8 cellular contexts compared by ENCODE assay signal in the genomic region with DNA sequence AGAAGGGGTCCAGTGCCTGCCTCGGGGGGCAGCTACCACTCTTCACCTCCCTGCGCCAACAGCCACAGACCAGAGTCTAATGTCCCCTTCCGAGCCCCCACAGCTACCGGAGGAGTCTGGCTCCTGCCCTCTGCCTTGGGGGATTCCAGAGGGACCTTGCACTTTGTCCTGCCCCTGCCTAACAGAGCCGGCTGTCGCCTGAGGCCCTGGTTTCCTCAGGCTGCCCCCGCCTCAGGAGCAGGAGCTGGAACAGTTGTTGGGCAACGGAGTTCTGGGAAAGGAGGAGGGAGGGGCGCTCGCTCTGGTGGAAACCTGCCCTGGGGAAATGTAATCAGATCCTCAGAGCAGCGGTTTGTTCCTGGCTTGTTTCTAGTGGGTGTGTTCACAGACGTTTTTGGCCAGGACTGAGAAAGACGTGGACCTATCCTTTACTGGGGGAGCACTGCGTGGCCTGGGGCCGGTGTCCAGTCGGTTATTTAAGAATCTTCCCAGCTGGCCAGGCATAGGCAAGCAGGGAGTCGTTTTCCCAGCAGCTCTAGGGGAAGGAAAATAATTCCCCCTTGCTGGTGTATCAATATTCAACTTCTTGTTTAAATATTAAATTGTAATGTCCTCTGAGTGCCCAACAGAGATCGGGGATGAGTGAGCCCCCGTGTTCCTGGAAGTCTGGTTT. TPM values are rescaled to one million over a fixed set of nuclear protein-coding genes. Genes with fewer than 3 reads are reported as not detected.
DNase-seq lines count a peak whose midpoint lies in the region; ATAC-seq and TF ChIP-seq lines count a peak whose summit lies in the region.

No MANE protein-coding gene starts in this region.

- H3K4me1 Mint-ChIP-seq in activated T-helper 2 cell treated with anti-CD3 and anti-CD28 coated beads, Interferon-gamma antibody, Interleukin-2, Interleukin-4, amounts not matched to agents 10 μg/mL and 5 μg/mL and 100 μg/mL, durations not matched to agents 14 hours and 24 hours and 36 hours (ENCODE audit: low read depth): no peaks in the 10 kb centered on the region

- BruUV-seq in mammary epithelial cell (replicated peaks; lab: Mats Ljungman, UMichigan): no TSS peak

- intact Hi-C loops in mammary epithelial cell (cut with micrococcal nuclease): no loop called here
- intact Hi-C loops in activated T-helper 2 cell treated with anti-CD3 and anti-CD28 coated beads, Interferon-gamma antibody, Interleukin-2, Interleukin-4, amounts not matched to agents 10 μg/mL and 5 μg/mL and 100 μg/mL, durations not matched to agents 14 hours and 24 hours and 36 hours (cut with micrococcal nuclease): no loop called here

- no peak overlapping the region for H3K4me3 ChIP-seq in mammary epithelial cell (replicated peaks in 1 of 3; ENCODE audit: insufficient read depth in 1 of 3, low read depth in 2 of 3, low read length in 3 of 3)

- peak overlapping the region; percentile 59 for H3K27ac ChIP-seq in mammary epithelial cell (ENCODE audit: insufficient read depth, low read depth, low read length)
- H3K27ac ChIP-seq in substantia nigra (ENCODE audit: low read depth, low read length, poor library complexity, severe bottlenecking): peak overlapping the region; percentile 35

- dilution Hi-C loops in mammary epithelial cell (cut with HindIII; ENCODE audit: low sequenced_read_pairs): no loop called here

- H4K20me1 ChIP-seq in mammary epithelial cell (ENCODE audit: insufficient read depth, low read length): no peaks in the 10 kb centered on the region

- CTCF ChIA-PET in mammary epithelial cell (lab: Charles Lee; ENCODE audit: low non-redundant PET): interaction anchor here (0.6 kb wide), 1 partner anchor 448 kb away, joined by 3 read pairs; no protein-coding TSS in a partner anchor

- no peak overlapping the region for H3K27ac Mint-ChIP-seq in activated T-helper 2 cell treated with anti-CD3 and anti-CD28 coated beads, Interferon-gamma antibody, Interleukin-2, Interleukin-4, amounts not matched to agents 10 μg/mL and 5 μg/mL and 100 μg/mL, durations not matched to agents 14 hours and 24 hours and 36 hours

- TF ChIP-seq CTCF in mammary epithelial cell (conservative IDR thresholded peaks at IDR 0.05 in 1 of 2, IDR thresholded peaks at IDR 0.05 in 1 of 2; ENCODE audit: extremely low read depth in 1 of 2, insufficient read depth in 1 of 2, low read depth in 1 of 2, low read length in 2 of 2): no peak

- no peaks in the 10 kb centered on the region for H3K27me3 ChIP-seq in mammary epithelial cell (ENCODE audit: insufficient read depth, low read length)

- no peaks in the 10 kb centered on the region for H3K36me3 ChIP-seq in mammary epithelial cell (ENCODE audit: insufficient read depth, low read length)

- ATAC-seq in HG02678 (IDR thresholded peaks at IDR 0.05; ENCODE audit: unreplicated experiment) (no peak), GM21360 (IDR thresholded peaks at IDR 0.05; ENCODE audit: unreplicated experiment) (no peak)

- H3K4me1 ChIP-seq in mammary epithelial cell (ENCODE audit: insufficient read depth, low read length): peaks cover 16% of the 10 kb centered on the region

- H3K9me3 Mint-ChIP-seq in activated T-helper 2 cell treated with anti-CD3 and anti-CD28 coated beads, Interferon-gamma antibody, Interleukin-2, Interleukin-4, amounts not matched to agents 10 μg/mL and 5 μg/mL and 100 μg/mL, durations not matched to agents 14 hours and 24 hours and 36 hours: no peaks in the 10 kb centered on the region

- H3K79me2 ChIP-seq in mammary epithelial cell (ENCODE audit: insufficient read depth, low read length): no peaks in the 10 kb centered on the region

- DNase-seq in DMS153 (lab: John Stamatoyannopoulos, UW): peak; percentile 67
- DNase-seq in NCI-H2171 treated with DMSO at 0.1 percent for 48 hours (lab: John Stamatoyannopoulos, UW): peak; percentile 97
- DNase-seq in mammary epithelial cell: peak; percentile 83
- peak; percentile 94 for DNase-seq in kidney tubule cell (ENCODE audit: low spot score)
- peak in 20 of 49 donors; percentile 2 to 62 (median 29) for DNase-seq in substantia nigra (lab: John Stamatoyannopoulos, UW)
- no peak for DNase-seq in activated T-helper 2 cell treated with anti-CD3 and anti-CD28 coated beads, Interferon-gamma antibody, Interleukin-2, Interleukin-4, amounts not matched to agents 10 μg/mL and 5 μg/mL and 100 μg/mL, durations not matched to agents 14 hours and 24 hours and 36 hours (ENCODE audit: low spot score)

- peak overlapping the region; percentile 72 for H2AFZ ChIP-seq in mammary epithelial cell (ENCODE audit: low read depth, low read length)

- in situ Hi-C loops in mammary epithelial cell (cut with MboI; ENCODE audit: low sequenced_read_pairs in 2 of 2): no loop called here

- no peaks in the 10 kb centered on the region for H3K27me3 Mint-ChIP-seq in activated T-helper 2 cell treated with anti-CD3 and anti-CD28 coated beads, Interferon-gamma antibody, Interleukin-2, Interleukin-4, amounts not matched to agents 10 μg/mL and 5 μg/mL and 100 μg/mL, durations not matched to agents 14 hours and 24 hours and 36 hours (ENCODE audit: low read depth)

- no peaks in the 10 kb centered on the region for H3K36me3 Mint-ChIP-seq in activated T-helper 2 cell treated with anti-CD3 and anti-CD28 coated beads, Interferon-gamma antibody, Interleukin-2, Interleukin-4, amounts not matched to agents 10 μg/mL and 5 μg/mL and 100 μg/mL, durations not matched to agents 14 hours and 24 hours and 36 hours (ENCODE audit: low read depth)

- WGBS in mammary epithelial cell (ENCODE audit: low coverage, missing lambda C conversion rate): 6% methylated on average over 12 of the region's 19 CpGs

- no peak overlapping the region for H3K4me3 Mint-ChIP-seq in activated T-helper 2 cell treated with anti-CD3 and anti-CD28 coated beads, Interferon-gamma antibody, Interleukin-2, Interleukin-4, amounts not matched to agents 10 μg/mL and 5 μg/mL and 100 μg/mL, durations not matched to agents 14 hours and 24 hours and 36 hours (ENCODE audit: low read depth)

- H3K9me3 ChIP-seq in mammary epithelial cell (replicated peaks; ENCODE audit: insufficient read depth, low read length): no peaks in the 10 kb centered on the region

- peak overlapping the region; percentile 59 for H3K4me2 ChIP-seq in mammary epithelial cell (ENCODE audit: insufficient read depth, low read depth, low read length)

- H3K9ac ChIP-seq in mammary epithelial cell (ENCODE audit: insufficient read depth, low read length): peak overlapping the region; percentile 47

RNA-seq across cellular contexts. Expression of a gene that starts 32.3 kb away (rescaled TPM):
- 1 to 10 TPM; 2.5 to 3.0 TPM for total RNA-seq in mammary epithelial cell
- polyA plus RNA-seq in mammary epithelial cell: 3.7 TPM
- 1.4 TPM for polyA minus RNA-seq in mammary epithelial cell
- total RNA-seq in activated T-helper 2 cell treated with anti-CD3 and anti-CD28 coated beads, Interferon-gamma antibody, Interleukin-2, Interleukin-4, amounts not matched to agents 10 μg/mL and 5 μg/mL and 100 μg/mL, durations not matched to agents 14 hours and 24 hours and 36 hours: not detected in 2 replicates

RNA-seq across cellular contexts. Expression of a gene that starts 39.2 kb away (rescaled TPM):
- 100 to 1,000 TPM in 1 of 2 donors, 10 to 100 TPM in 1; 80.4 to 181 TPM for total RNA-seq in mammary epithelial cell
- polyA plus RNA-seq in mammary epithelial cell: 125 TPM
- polyA minus RNA-seq in mammary epithelial cell: 196 TPM
- total RNA-seq in activated T-helper 2 cell treated with anti-CD3 and anti-CD28 coated beads, Interferon-gamma antibody, Interleukin-2, Interleukin-4, amounts not matched to agents 10 μg/mL and 5 μg/mL and 100 μg/mL, durations not matched to agents 14 hours and 24 hours and 36 hours: 87.3 and 88.6 TPM in 2 replicates

RNA-seq across cellular contexts. Expression of a gene that starts 48.0 kb away (rescaled TPM):
- 1 to 10 TPM in 1 of 2 donors, not detected in 1; 1.2 TPM for total RNA-seq in mammary epithelial cell
- polyA plus RNA-seq in mammary epithelial cell: not detected
- polyA minus RNA-seq in mammary epithelial cell: not detected
- total RNA-seq in activated T-helper 2 cell treated with anti-CD3 and anti-CD28 coated beads, Interferon-gamma antibody, Interleukin-2, Interleukin-4, amounts not matched to agents 10 μg/mL and 5 μg/mL and 100 μg/mL, durations not matched to agents 14 hours and 24 hours and 36 hours: 0.71 and 1.2 TPM in 2 replicates
